Comparison of ENCODE assay signal across 8 cellular contexts in the genomic region with DNA sequence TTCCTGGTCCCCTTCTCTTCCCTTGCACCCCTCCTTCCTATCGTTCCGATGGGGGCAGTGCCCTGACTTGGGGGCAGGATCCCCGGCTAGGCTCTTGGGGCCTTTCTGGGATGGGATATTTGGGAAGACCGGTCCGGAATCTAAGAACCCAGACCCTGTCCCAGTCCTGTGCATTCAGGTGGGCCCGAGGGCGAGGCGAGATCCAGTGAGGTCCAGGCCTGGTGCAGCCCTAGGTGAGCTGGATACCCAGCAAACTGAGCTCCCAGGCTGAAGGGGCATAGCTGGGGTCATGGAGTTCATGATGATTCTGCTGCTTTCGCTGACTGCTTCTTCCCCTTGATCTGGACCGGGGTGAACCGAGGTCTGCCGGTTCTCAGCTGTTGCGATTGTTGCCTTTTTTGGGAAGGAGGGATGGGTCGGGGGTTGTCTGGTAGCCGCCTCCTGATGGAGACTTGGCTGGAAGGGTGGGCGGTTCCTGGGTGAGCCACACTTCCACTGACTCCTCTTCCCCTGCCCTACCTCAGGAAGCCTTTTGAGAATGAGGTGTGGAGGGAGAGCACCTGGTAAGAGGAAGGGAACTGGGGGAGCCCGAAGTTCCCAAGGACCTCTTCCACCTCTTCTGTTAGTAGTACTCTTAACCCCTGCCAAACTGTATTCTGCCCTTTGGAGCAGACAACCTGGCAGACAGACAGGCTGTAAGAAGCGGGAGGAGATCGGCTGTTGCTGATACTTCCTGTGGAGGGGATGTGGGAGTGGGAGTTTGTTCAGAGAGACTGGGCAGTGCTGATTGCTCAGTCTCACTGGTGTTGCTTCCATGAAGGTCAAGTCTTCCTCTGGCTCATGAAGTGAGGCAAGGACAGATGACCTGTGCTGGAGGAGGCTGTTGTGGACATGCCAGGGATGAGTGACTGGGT. TPM values are rescaled to one million over a fixed set of nuclear protein-coding genes. Genes with fewer than 3 reads are reported as not detected.
DNase-seq lines count a peak whose midpoint lies in the region; ATAC-seq and TF ChIP-seq lines count a peak whose summit lies in the region.

No MANE protein-coding gene starts in this region.

- no peaks in the 10 kb centered on the region for H4K20me1 ChIP-seq in SK-N-SH (ENCODE audit: insufficient read depth)

- CTCF ChIA-PET in SK-N-SH (lab: Yijun Ruan, JAX): interaction anchor here (0.6 to 2.9 kb wide), 4 partner anchors 31 to 65 kb away, joined by 3 to 17 read pairs (median 6); partner anchors contain the start of genes DOLK, ENDOG and NUP188

- DNase-seq in GM12865 (ENCODE audit: low read depth) (no peak), SK-N-SH (peak; percentile 47), erythroblast (lab: John Stamatoyannopoulos, UW) (peak; percentile 46 to 72), GM19238 (ENCODE audit: insufficient read length, low spot score) (no peak), NCI-H2029 treated with DMSO at 0.1 percent for 48 hours (lab: John Stamatoyannopoulos, UW) (no peak)

- H3K36me3 ChIP-seq in ACC112 (ENCODE audit: insufficient read depth, low read length): no peaks in the 10 kb centered on the region
- H3K36me3 ChIP-seq in SK-N-SH (replicated peaks in 1 of 2; ENCODE audit: control insufficient read depth in 1 of 2, insufficient read depth in 2 of 2, low read length in 1 of 2): peaks cover 8 to 10% of the 10 kb centered on the region in 2 experiments
- peaks cover 19% of the 10 kb centered on the region for H3K36me3 ChIP-seq in neutrophil

- H3K4me3 ChIP-seq in ACC112 (ENCODE audit: low read depth, low read length) (peak overlapping the region; percentile 97), GM12865 (ENCODE audit: low read depth, low read length) (peak overlapping the region; percentile 91), SK-N-SH (ENCODE audit: low read depth in 2 of 2, low read length in 1 of 2) (peak overlapping the region; percentile 87 to 100), neutrophil (ENCODE audit: low read depth in 1 of 2, low read length in 1 of 2) (peak overlapping the region; percentile 89 to 93)

- TF ChIP-seq CTCF in GM12865 (IDR thresholded peaks at IDR 0.05; ENCODE audit: insufficient read depth, low read depth, low read length, missing control alignments): no peak
- no peak for TF ChIP-seq CTCF in SK-N-SH (IDR thresholded peaks at IDR 0.05)
- no peak for TF ChIP-seq CTCF in neutrophil (IDR thresholded peaks at IDR 0.05)

- H3K79me2 ChIP-seq in ACC112 (ENCODE audit: control insufficient read depth, insufficient read depth, low read length, unreplicated experiment): peaks cover 58% of the 10 kb centered on the region
- peaks cover 96% of the 10 kb centered on the region for H3K79me2 ChIP-seq in SK-N-SH (ENCODE audit: insufficient read depth)

- H3K9me3 ChIP-seq in SK-N-SH (no peaks in the 10 kb centered on the region), neutrophil (no peaks in the 10 kb centered on the region)

- peak overlapping the region; percentile 85 for H3K4me2 ChIP-seq in SK-N-SH

- ATAC-seq in GM19467 (IDR thresholded peaks at IDR 0.05; ENCODE audit: unreplicated experiment): no peak

- peak overlapping the region; percentile 69 for H3K27ac ChIP-seq in ACC112 (ENCODE audit: low read depth, low read length)
- H3K27ac ChIP-seq in SK-N-SH (ENCODE audit: low read depth in 2 of 2, low read length in 1 of 2): peak overlapping the region; percentile 47 to 76
- peak overlapping the region; percentile 90 for H3K27ac ChIP-seq in neutrophil

- POLR2A ChIA-PET in SK-N-SH (lab: Yijun Ruan, JAX): interaction anchor here (1.0 kb wide), 1 partner anchor 45 kb away, joined by 4 read pairs; no protein-coding TSS in a partner anchor

- no peak for TF ChIP-seq POLR2A in erythroblast (IDR thresholded peaks at IDR 0.05; ENCODE audit: low read length)

- no peaks in the 10 kb centered on the region for H3K27me3 ChIP-seq in ACC112 (ENCODE audit: insufficient read depth, low read length)
- no peaks in the 10 kb centered on the region for H3K27me3 ChIP-seq in SK-N-SH (ENCODE audit: insufficient read depth)
- no peaks in the 10 kb centered on the region for H3K27me3 ChIP-seq in neutrophil

- under 1% methylated on average over 13 of the region's 19 CpGs for WGBS in SK-N-SH (ENCODE audit: low lambda C conversion rate)

- peaks cover 18% of the 10 kb centered on the region for H3K4me1 ChIP-seq in ACC112 (ENCODE audit: control insufficient read depth, insufficient read depth, low read length, unreplicated experiment)
- H3K4me1 ChIP-seq in SK-N-SH (ENCODE audit: control insufficient read depth in 1 of 2, insufficient read depth in 2 of 2, low read depth in 1 of 2, low read length in 1 of 2): peaks cover 12 to 16% of the 10 kb centered on the region in 2 experiments; a peak in 2 of 4 replicates
- H3K4me1 ChIP-seq in neutrophil (ENCODE audit: control insufficient read depth in 1 of 2, insufficient read depth in 1 of 2, low read depth in 1 of 2, low read length in 1 of 2): peaks cover 25 to 28% of the 10 kb centered on the region in 2 experiments

- peak overlapping the region; percentile 94 for H3K9ac ChIP-seq in SK-N-SH

- H3F3A ChIP-seq in SK-N-SH (replicated peaks; ENCODE audit: insufficient read depth): peaks cover 15% of the 10 kb centered on the region

- H2AFZ ChIP-seq in ACC112 (ENCODE audit: low read length, unreplicated experiment): peak overlapping the region; percentile 20
- H2AFZ ChIP-seq in SK-N-SH (ENCODE audit: low read depth): peak overlapping the region; percentile 76

- no peak for TF ChIP-seq RAD21 in SK-N-SH (IDR thresholded peaks at IDR 0.05; ENCODE audit: low read length)

- H3K9me2 ChIP-seq in SK-N-SH: no peaks in the 10 kb centered on the region

- no peak for TF ChIP-seq EP300 in SK-N-SH (IDR thresholded peaks at IDR 0.05; ENCODE audit: borderline replicate concordance in 1 of 2, low read depth in 1 of 2, low read length in 1 of 2)

TF ChIP-seq in SK-N-SH, 30 proteins besides CTCF, POLR2A, EP300 and RAD21 (continues in another document):
- TF ChIP-seq ELF1 (IDR thresholded peaks at IDR 0.05) (no peak), TEAD4 (IDR thresholded peaks at IDR 0.05; ENCODE audit: borderline replicate concordance, insufficient read depth) (no peak), RCOR1 (IDR thresholded peaks at IDR 0.05; ENCODE audit: low read length) (no peak), ZBTB33 (IDR thresholded peaks at IDR 0.05; ENCODE audit: borderline replicate concordance, low read depth) (no peak), JUND (IDR thresholded peaks at IDR 0.05) (no peak), NRF1 (IDR thresholded peaks at IDR 0.05; ENCODE audit: low read depth, low read length) (no peak), FOXJ3 (CRISPR knock-in tag; IDR thresholded peaks at IDR 0.05) (no peak), RFX5 (IDR thresholded peaks at IDR 0.05; ENCODE audit: low read length) (no peak), FOSL2 (IDR thresholded peaks at IDR 0.05; ENCODE audit: borderline replicate concordance, low read depth) (no peak), PBX3 (IDR thresholded peaks at IDR 0.05) (no peak), TAF1 (IDR thresholded peaks at IDR 0.05; ENCODE audit: borderline replicate concordance, low read depth, low read length) (no peak), CHD2 (IDR thresholded peaks at IDR 0.05; ENCODE audit: low read length, partially characterized antibody) (no peak), SMC3 (IDR thresholded peaks at IDR 0.05; ENCODE audit: low read depth, low read length) (no peak), USF2 (IDR thresholded peaks at IDR 0.05; ENCODE audit: borderline replicate concordance, low read depth, low read length) (no peak)

RNA-seq across cellular contexts. Expression of gene LRRC8A, which starts 1.0 kb away (rescaled TPM):
- polyA plus RNA-seq in SK-N-SH (2012; rRNA removed): 28.6 and 30.4 TPM in 2 replicates
- 17.5 and 25.6 TPM in 2 replicates for polyA plus RNA-seq in SK-N-SH (2012; cell fraction: cytosol; rRNA removed)
- polyA plus RNA-seq in SK-N-SH (2012; cell fraction: nucleus; rRNA removed): 20.1 and 21.2 TPM in 2 replicates

RNA-seq across cellular contexts. Expression of gene KYAT1, which starts 1.2 kb away (rescaled TPM):
- polyA plus RNA-seq in SK-N-SH (2012; rRNA removed): 9.4 and 13.3 TPM in 2 replicates
- 5.8 and 7.4 TPM in 2 replicates for polyA plus RNA-seq in SK-N-SH (2012; cell fraction: cytosol; rRNA removed)
- polyA plus RNA-seq in SK-N-SH (2012; cell fraction: nucleus; rRNA removed): 44.4 and 51.5 TPM in 2 replicates

RNA-seq across cellular contexts. Expression of gene PHYHD1, which starts 37.8 kb away (rescaled TPM):
- 0.19 TPM in 1 of 2 replicates, not detected in the other for polyA plus RNA-seq in SK-N-SH (2012; rRNA removed)
- not detected in 2 replicates for polyA plus RNA-seq in SK-N-SH (2012; cell fraction: cytosol; rRNA removed)
- 0.26 and 0.49 TPM in 2 replicates for polyA plus RNA-seq in SK-N-SH (2012; cell fraction: nucleus; rRNA removed)

RNA-seq across cellular contexts. Expression of gene SPOUT1, which starts 53.3 kb away (rescaled TPM):
- polyA plus RNA-seq in SK-N-SH (2012; rRNA removed): 43.5 and 44.2 TPM in 2 replicates
- polyA plus RNA-seq in SK-N-SH (2012; cell fraction: cytosol; rRNA removed): 16.0 and 25.7 TPM in 2 replicates
- 134 and 140 TPM in 2 replicates for polyA plus RNA-seq in SK-N-SH (2012; cell fraction: nucleus; rRNA removed)

Comparison
In these comparisons a context has a peak if more than half of its experiments do, and no peak if none do; other contexts are left out.
1. DNase-seq: peak in SK-N-SH (single experiment) and erythroblast (2 of 2); none in GM12865 (single experiment), GM19238 (single experiment) and NCI-H2029 treated with DMSO at 0.1 percent for 48 hours (single experiment).
2. Peak in every context shown above with its lines, with median percentiles within 50 percentile points of each other: H3K27ac ChIP-seq and H3K4me3 ChIP-seq.